18 cellular contexts compared by ENCODE assay signal in genomic region chr21:38917045-38917774, GRCh38.
DNase-seq lines count a peak whose midpoint lies in the region; ATAC-seq and TF ChIP-seq lines count a peak whose summit lies in the region.
"Had no signal": no experiment of that assay in that cellular context is flagged by ENCODE, and none has a peak within 500 bp of the region (broad histone marks: within the 10 kb centered on the region; RNA-seq: fewer than 3 reads in every experiment).

No MANE protein-coding gene starts in this region.

- CTCF ChIA-PET in PC-3 (lab: Charles Lee): no interaction called here

- H3K36me3 ChIP-seq in PC-3 (ENCODE audit: low read depth, low read length): no peaks in the 10 kb centered on the region

- no peaks in the 10 kb centered on the region for H3K27me3 ChIP-seq in PC-3 (ENCODE audit: low read length)

- BruUV-seq in PC-3 (replicated peaks; lab: Mats Ljungman, UMichigan): no TSS peak

- H3K9me3 Mint-ChIP-seq in mesothelial cell of epicardium: peaks cover 4% of the 10 kb centered on the region
- H3K9me3 Mint-ChIP-seq: stimulated activated naive CD8-positive, alpha-beta T cell treated with anti-CD3 and anti-CD28 coated beads, Interleukin-15, amount 100 ng/mL, for 72 hours had no signal

- H3K4me3 Mint-ChIP-seq in mesothelial cell of epicardium: no peak overlapping the region
- H3K4me3 Mint-ChIP-seq: activated CD4-positive, alpha-beta T cell treated with anti-CD3 and anti-CD28 coated beads, Interleukin-2, amount 10 ng/mL, durations not matched to agents 24 days and 14 days; stimulated activated naive CD8-positive, alpha-beta T cell treated with anti-CD3 and anti-CD28 coated beads, Interleukin-15, amount 100 ng/mL, for 72 hours had no signal

- peak overlapping the region; percentile 49 for H3K4me2 ChIP-seq in PC-3 (ENCODE audit: low read length)
- H3K4me2 ChIP-seq: KMS-11 had no signal

- H3K9me2 ChIP-seq in PC-3 (replicated peaks; ENCODE audit: low read length): no peaks in the 10 kb centered on the region

- H3F3A ChIP-seq in PC-3 (ENCODE audit: low read length, unreplicated experiment): no peaks in the 10 kb centered on the region

- H3K27me3 Mint-ChIP-seq in mesothelial cell of epicardium (ENCODE audit: low read depth): no peaks in the 10 kb centered on the region

- TF ChIP-seq CTCF in PC-3 (conservative IDR thresholded peaks at IDR 0.05; ENCODE audit: low read depth, low read length) (no peak), mesothelial cell of epicardium (IDR thresholded peaks at IDR 0.05; ENCODE audit: unreplicated experiment) (no peak)

- H3K27ac Mint-ChIP-seq in mesothelial cell of epicardium: peak overlapping the region; percentile 64
- H3K27ac Mint-ChIP-seq: activated CD4-positive, alpha-beta T cell treated with anti-CD3 and anti-CD28 coated beads, Interleukin-2, amount 10 ng/mL, durations not matched to agents 24 days and 14 days; stimulated activated naive CD8-positive, alpha-beta T cell treated with anti-CD3 and anti-CD28 coated beads, Interleukin-15, amount 100 ng/mL, for 72 hours had no signal

- peaks cover 47% of the 10 kb centered on the region for H3K4me1 ChIP-seq in PC-3 (ENCODE audit: insufficient read depth, low read length)

- H4K20me1 ChIP-seq in PC-3 (ENCODE audit: low read length): no peaks in the 10 kb centered on the region

- H3K9ac ChIP-seq in PC-3 (ENCODE audit: low read length): no peak overlapping the region; the same call in 1 of the 2 replicates
- H3K9ac ChIP-seq: KMS-11, parathyroid adenoma had no signal

- no peaks in the 10 kb centered on the region for H3K36me3 Mint-ChIP-seq in mesothelial cell of epicardium

- no peak overlapping the region for H2AFZ ChIP-seq in PC-3 (ENCODE audit: low read length)
- H2AFZ ChIP-seq: parathyroid adenoma had no signal

- H3K79me2 ChIP-seq in PC-3 (ENCODE audit: low read length): no peaks in the 10 kb centered on the region
- H3K79me2 ChIP-seq: parathyroid adenoma had no signal

- intact Hi-C loops in PC-3 (cut with micrococcal nuclease): no loop called here

- POLR2A ChIA-PET in PC-3 (lab: Charles Lee; ENCODE audit: unreplicated experiment): interaction anchor here (0.6 kb wide), 3 partner anchors 99 to 144 kb away, joined by 3 to 5 read pairs (median 4); no protein-coding TSS in a partner anchor

- peak; percentile 42 for ATAC-seq in PC-3
- no peak for ATAC-seq in esophagus mucosa
- ATAC-seq in GM19397 (IDR thresholded peaks at IDR 0.05; ENCODE audit: unreplicated experiment): no peak
- ATAC-seq in GM18907 (IDR thresholded peaks at IDR 0.05; ENCODE audit: unreplicated experiment): no peak
- ATAC-seq: stimulated activated naive CD8-positive, alpha-beta T cell treated with anti-CD3 and anti-CD28 coated beads, Interleukin-15, amount 100 ng/mL, for 72 hours had no signal

- H3K27ac ChIP-seq in PC-3 (ENCODE audit: low read length): peak overlapping the region; percentile 61
- H3K27ac ChIP-seq: KMS-11 had no signal

- peaks cover 38% of the 10 kb centered on the region for H3K4me1 Mint-ChIP-seq in mesothelial cell of epicardium
- H3K4me1 Mint-ChIP-seq: stimulated activated naive CD8-positive, alpha-beta T cell treated with anti-CD3 and anti-CD28 coated beads, Interleukin-15, amount 100 ng/mL, for 72 hours had no signal

- H3K4me3 ChIP-seq in PC-3 (ENCODE audit: low read length): no peak overlapping the region

- H3K9me3 ChIP-seq in PC-3 (ENCODE audit: low read length): no peaks in the 10 kb centered on the region

- DNase-seq in DMS53 treated with DMSO at 0.1 percent for 48 hours (lab: John Stamatoyannopoulos, UW; ENCODE audit: unreplicated experiment) (peak; percentile 81), NCI-H1930 (lab: John Stamatoyannopoulos, UW) (peak; percentile 31 to 62), PC-3 (peak; percentile 82), mesothelial cell of epicardium (ENCODE audit: low spot score in 2 of 2, unreplicated experiment in 2 of 2) (no peak), cerebellar nuclear complex (lab: John Stamatoyannopoulos, UW) (no peak)
- DNase-seq: activated CD4-positive, alpha-beta T cell treated with anti-CD3 and anti-CD28 coated beads, Interleukin-2, amount 10 ng/mL, durations not matched to agents 24 days and 14 days; activated T-cell treated with anti-CD3 and anti-CD28 coated beads, Interleukin-2, amount 50 U/mL, for 1 hour; central memory CD4-positive, alpha-beta T cell; HCEC 1CT; kidney glomerular epithelial cell; NCI-H524; stimulated activated naive CD8-positive, alpha-beta T cell treated with anti-CD3 and anti-CD28 coated beads, Interleukin-15, amount 100 ng/mL, for 72 hours; T-helper 9 cell had no signal

Comparison
In these comparisons a context has a peak if more than half of its experiments do, and no peak if none do; other contexts are left out.
1. DNase-seq: peak in DMS53 treated with DMSO at 0.1 percent for 48 hours (single experiment), NCI-H1930 (2 of 2) and PC-3 (single experiment); none in mesothelial cell of epicardium (0 of 2) and cerebellar nuclear complex (0 of 2).